In genomic region chr6:16019462-16019861, GRCh38 we compare ENCODE assay signal across 15 cellular contexts.
DNase-seq lines count a peak whose midpoint lies in the region; ATAC-seq and TF ChIP-seq lines count a peak whose summit lies in the region.
"Had no signal": no experiment of that assay in that cellular context is flagged by ENCODE, and none has a peak within 500 bp of the region (broad histone marks: within the 10 kb centered on the region; RNA-seq: fewer than 3 reads in every experiment).

No MANE protein-coding gene starts in this region.

- H3K36me3 ChIP-seq in endodermal cell (ENCODE audit: control insufficient read depth, insufficient read depth, low read length) (no peaks in the 10 kb centered on the region), right lobe of liver (no peaks in the 10 kb centered on the region)
- H3K36me3 ChIP-seq: BLaER1 had no signal

- TF ChIP-seq POLR2A in right lobe of liver (IDR thresholded peaks at IDR 0.05), result no peak

- TF ChIP-seq CTCF in endodermal cell (conservative IDR thresholded peaks at IDR 0.05) (no peak), right lobe of liver (IDR thresholded peaks at IDR 0.05) (no peak)

- peak overlapping the region; percentile 3 for H3K9ac ChIP-seq in endodermal cell (ENCODE audit: extremely low read depth, low read length, poor library complexity, severe bottlenecking)
- H3K9ac ChIP-seq: BLaER1, KMS-11 had no signal

- H3K9me3 Mint-ChIP-seq in endodermal cell, result peaks cover 16% of the 10 kb centered on the region
- H3K9me3 Mint-ChIP-seq: CD8-positive, alpha-beta memory T cell had no signal

- no peaks in the 10 kb centered on the region for H3K27me3 ChIP-seq in endodermal cell (ENCODE audit: control insufficient read depth, insufficient read depth, low read length, poor library complexity, severe bottlenecking)
- no peaks in the 10 kb centered on the region for H3K27me3 ChIP-seq in right lobe of liver
- H3K27me3 ChIP-seq: BLaER1 had no signal

- H3K36me3 Mint-ChIP-seq in endodermal cell (ENCODE audit: low read depth), result no peaks in the 10 kb centered on the region
- H3K36me3 Mint-ChIP-seq: IgD-negative memory B cell had no signal

- H3K9me3 ChIP-seq in endodermal cell (ENCODE audit: control insufficient read depth, low read length) (peaks cover 10% of the 10 kb centered on the region), right lobe of liver (no peaks in the 10 kb centered on the region)
- H3K9me3 ChIP-seq: BLaER1, Caco-2 had no signal

- H3K27ac ChIP-seq in endodermal cell (ENCODE audit: low read depth, low read length) (no peak overlapping the region), right lobe of liver (no peak overlapping the region)
- H3K27ac ChIP-seq: BLaER1, KMS-11 had no signal

- no peaks in the 10 kb centered on the region for H3K4me1 Mint-ChIP-seq in endodermal cell
- H3K4me1 Mint-ChIP-seq: CD8-positive, alpha-beta memory T cell; IgD-negative memory B cell had no signal

- H3K27ac Mint-ChIP-seq in endodermal cell, result no peak overlapping the region
- H3K27ac Mint-ChIP-seq: CD8-positive, alpha-beta memory T cell; IgD-negative memory B cell had no signal

- H3K4me3 Mint-ChIP-seq in endodermal cell, result no peak overlapping the region
- H3K4me3 Mint-ChIP-seq: CD8-positive, alpha-beta memory T cell; IgD-negative memory B cell had no signal

- 80 to 95% methylated on average over 2 to 3 of the region's 3 CpGs for WGBS in endodermal cell (ENCODE audit: insufficient coverage in 1 of 2, insufficient read length in 1 of 2), 2 experiments
- WGBS in right lobe of liver (ENCODE audit: insufficient coverage, low coverage, low lambda C conversion rate, missing lambda C conversion rate), result 54% methylated on average over 3 of the region's 3 CpGs

- intact Hi-C loops in right lobe of liver (cut with DNase I), result no loop called here

- ATAC-seq in GM18909 (IDR thresholded peaks at IDR 0.05; ENCODE audit: poor library complexity, unreplicated experiment) (no peak), right lobe of liver (no peak)
- ATAC-seq: HCT116 had no signal

- H3K27me3 Mint-ChIP-seq in endodermal cell (ENCODE audit: insufficient read depth), result no peaks in the 10 kb centered on the region
- H3K27me3 Mint-ChIP-seq: IgD-negative memory B cell had no signal

- H3K4me1 ChIP-seq in endodermal cell (ENCODE audit: control insufficient read depth, insufficient read depth, low read length) (no peaks in the 10 kb centered on the region), right lobe of liver (no peaks in the 10 kb centered on the region)
- H3K4me1 ChIP-seq: BLaER1, Caco-2 had no signal

- H3K4me3 ChIP-seq in endodermal cell (ENCODE audit: low read length), result no peak overlapping the region
- H3K4me3 ChIP-seq in right lobe of liver, result no peak overlapping the region
- H3K4me3 ChIP-seq: BLaER1 had no signal

- DNase-seq in NCI-H1694 treated with DMSO at 0.1 percent for 48 hours (lab: John Stamatoyannopoulos, UW) (peak; percentile 4), NCI-H1694 (lab: John Stamatoyannopoulos, UW) (no peak), NCI-H2171 treated with DMSO at 0.1 percent for 48 hours (lab: John Stamatoyannopoulos, UW) (peak; percentile 62), endodermal cell (no peak), UCSD-AML1 (lab: John Stamatoyannopoulos, UW; ENCODE audit: unreplicated experiment) (no peak), right lobe of liver (no peak)
- DNase-seq: 8988T; AML-193; Caco-2; CD8-positive, alpha-beta memory T cell had no signal

Comparison
In these comparisons a context has a peak if more than half of its experiments do, and no peak if none do; other contexts are left out.
1. DNase-seq: peak in NCI-H1694 treated with DMSO at 0.1 percent for 48 hours (single experiment) and NCI-H2171 treated with DMSO at 0.1 percent for 48 hours (single experiment); none in NCI-H1694 (single experiment), endodermal cell (single experiment), UCSD-AML1 (single experiment) and right lobe of liver (0 of 3).